ENCODE assay signal across 32 cellular contexts in genomic region chr16:84496991-84497390, GRCh38.
"Had no signal": no experiment of that assay in that cellular context is flagged by ENCODE, and none has a peak within 500 bp of the region (broad histone marks: within the 10 kb centered on the region; RNA-seq: fewer than 3 reads in every experiment).

No MANE protein-coding gene starts in this region.

- H3K27ac Mint-ChIP-seq: activated B cell treated with CpG ODN at 0.5 μM for 24 hours; activated CD4-positive, alpha-beta memory T cell treated with anti-CD3 and anti-CD28 coated beads for 36 hours; activated naive CD4-positive, alpha-beta T cell treated with anti-CD3 and anti-CD28 coated beads for 36 hours; activated T-helper 1 cell treated with anti-CD3 and anti-CD28 coated beads, Interleukin-12 subunit alpha, Interleukin-12 subunit beta, Interleukin-2, Interleukin-4 antibody, amounts not matched to agents 30 ng/mL and 10 ng/mL and 1 ng/mL, durations not matched to agents 14 hours and 24 hours and 36 hours; T-cell; T-helper 17 cell had no signal

- DNase-seq: activated B cell treated with CpG ODN at 0.5 μM for 24 hours; activated CD4-positive, alpha-beta memory T cell treated with anti-CD3 and anti-CD28 coated beads for 36 hours; activated CD4-positive, alpha-beta T cell treated with anti-CD3 and anti-CD28 coated beads for 4 hours; activated CD4-positive, alpha-beta T cell treated with anti-CD3 and anti-CD28 coated beads, Interleukin-2, amount 50 U/mL, for 1 hour; activated CD4-positive, CD25-positive, alpha-beta regulatory T cell treated with anti-CD3 and anti-CD28 coated beads, Interleukin-2, amount 50 U/mL, for 72 hours; activated gamma-delta T cell treated with Interleukin-2 at 50 U/mL for 16 hours; activated naive CD4-positive, alpha-beta T cell treated with anti-CD3 and anti-CD28 coated beads for 36 hours; activated T-cell treated with anti-CD3 and anti-CD28 coated beads for 4 hours; activated T-cell treated with anti-CD3 and anti-CD28 coated beads, Interleukin-2, amount 50 U/mL, for 4 hours; anterior cingulate cortex; central memory CD4-positive, alpha-beta T cell; Karpas-422; KBM-7; NCI-H1048; NCI-H1105 treated with DMSO at 0.1 percent for 48 hours; NCI-H1436; NCI-H1694; NCI-H2029; NCI-H345; NCI-H524 treated with DMSO at 0.1 percent for 48 hours; SHP77 treated with DMSO at 0.1 percent for 48 hours; T-cell; T-helper 17 cell; T-helper 9 cell had no signal

- H3K27me3 ChIP-seq: adrenal gland, SJSA1 had no signal

- H3K27ac ChIP-seq: adrenal gland, SJSA1, VCaP had no signal

- H3K27me3 Mint-ChIP-seq: activated B cell treated with CpG ODN at 0.5 μM for 24 hours; activated CD4-positive, alpha-beta memory T cell treated with anti-CD3 and anti-CD28 coated beads for 36 hours; brain; T-cell; T-helper 17 cell had no signal

- ATAC-seq: activated naive CD4-positive, alpha-beta T cell treated with anti-CD3 and anti-CD28 coated beads, Interleukin-2, amount 50 U/mL, for 72 hours; activated T-cell treated with anti-CD3 and anti-CD28 coated beads, Interleukin-2, amount 50 U/mL, for 4 hours; Panc1; SK-N-SH treated with all-trans-retinoic acid at 6 μM for 48 hours; T-cell; T-helper 17 cell had no signal

- H3K9me3 ChIP-seq: adrenal gland, SJSA1 had no signal

- H3K4me1 ChIP-seq: adrenal gland had no signal

- H3K4me1 Mint-ChIP-seq: activated B cell treated with CpG ODN at 0.5 μM for 24 hours, T-cell had no signal

- H3K4me3 Mint-ChIP-seq: activated B cell treated with CpG ODN at 0.5 μM for 24 hours; activated CD4-positive, alpha-beta memory T cell treated with anti-CD3 and anti-CD28 coated beads for 36 hours; activated naive CD4-positive, alpha-beta T cell treated with anti-CD3 and anti-CD28 coated beads for 36 hours; activated T-cell treated with anti-CD3 and anti-CD28 coated beads, Interleukin-2, amount 50 U/mL, for 4 hours; activated T-helper 1 cell treated with anti-CD3 and anti-CD28 coated beads, Interleukin-12 subunit alpha, Interleukin-12 subunit beta, Interleukin-2, Interleukin-4 antibody, amounts not matched to agents 30 ng/mL and 10 ng/mL and 1 ng/mL, durations not matched to agents 14 hours and 24 hours and 36 hours; brain; T-cell; T-helper 17 cell had no signal

- H3K4me3 ChIP-seq: adrenal gland, SJSA1 had no signal
